ENCODE assay signal across 8 cellular contexts in the genomic region with DNA sequence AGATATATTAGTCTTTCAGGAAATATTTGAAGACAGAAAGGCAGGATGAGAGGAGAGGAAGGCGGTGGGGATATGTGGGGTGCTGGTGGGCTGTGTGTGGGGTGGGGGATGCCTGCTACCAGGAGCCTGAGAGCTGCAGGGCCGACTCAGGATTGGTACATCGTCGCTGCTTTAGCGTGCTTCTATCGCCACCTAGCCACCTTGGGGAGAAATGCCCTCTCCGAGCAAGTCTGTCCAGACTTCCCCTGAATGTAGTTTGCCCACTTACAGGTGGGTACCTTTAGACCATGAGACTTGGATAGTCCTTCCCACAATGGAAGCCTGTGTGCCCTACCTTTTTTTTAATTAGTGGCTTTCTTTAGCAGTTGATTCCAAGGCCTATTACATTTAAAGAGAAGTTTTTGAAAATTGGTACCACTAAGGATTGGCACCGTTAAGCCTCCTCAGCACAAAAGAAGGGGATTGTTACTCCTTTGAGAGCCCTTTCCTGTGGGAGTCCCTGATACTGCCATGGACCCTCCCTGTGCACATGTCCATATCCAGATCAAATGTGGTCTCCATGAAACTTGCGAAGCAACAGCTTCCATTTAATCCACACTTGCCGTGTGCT.
A peak's percentile ranks its signal among the peaks of the same experiment; 100 is the strongest.
DNase-seq lines count a peak whose midpoint lies in the region; FAIRE-seq and TF ChIP-seq lines count a peak whose summit lies in the region.

No MANE protein-coding gene starts in this region.

- no peak overlapping the region for H2AFZ ChIP-seq in astrocyte (ENCODE audit: low read depth, low read length)

- no peak overlapping the region for H3K27ac Mint-ChIP-seq in astrocyte (ENCODE audit: unreplicated experiment)

- no peak overlapping the region for H3K9ac ChIP-seq in astrocyte (ENCODE audit: low read length)

- H3K9me3 Mint-ChIP-seq in astrocyte (ENCODE audit: unreplicated experiment) = no peaks in the 10 kb centered on the region

- no peak for FAIRE-seq in astrocyte (lab: Jason Lieb, UNC)

- H3K36me3 Mint-ChIP-seq in astrocyte (ENCODE audit: low read depth, unreplicated experiment) = no peaks in the 10 kb centered on the region

- no peaks in the 10 kb centered on the region for H3K27me3 ChIP-seq in astrocyte (ENCODE audit: insufficient read depth, low read length)
- peaks cover 0 to 17% (median 0%) of the 10 kb centered on the region in 7 donors for H3K27me3 ChIP-seq in spleen (replicated peaks in 1 of 7)

- DNase-seq in EH (ENCODE audit: low read depth) (peak; percentile 71), HCEC 1CT (peak; percentile 59), NCI-H1105 (lab: John Stamatoyannopoulos, UW) (peak; percentile 22), T-helper 1 cell (peak; percentile 25 to 55 (median 36)), astrocyte (ENCODE audit: low read depth) (no peak), hippocampal formation (lab: John Stamatoyannopoulos, UW) (peak; percentile 30 to 41), spleen (peak; percentile 81), mesenteric fat pad (ENCODE audit: low spot score) (no peak)

- H3K4me2 ChIP-seq in astrocyte (ENCODE audit: low read length) = no peak overlapping the region

- H3K4me1 ChIP-seq in astrocyte (ENCODE audit: insufficient read depth, low read length) (peaks cover 13% of the 10 kb centered on the region), spleen (no peaks in the 10 kb centered on the region)

- H3K36me3 ChIP-seq in astrocyte (ENCODE audit: insufficient read depth, low read length) (no peaks in the 10 kb centered on the region), spleen (no peaks in the 10 kb centered on the region)

- intact Hi-C loops in spleen (cut with DNase I; ENCODE audit: low total_unique reads) = loop anchor here (2.0 kb wide), 1 partner anchor 292 kb away; no protein-coding TSS in a partner anchor

- H3K27me3 Mint-ChIP-seq in astrocyte (ENCODE audit: low read depth, unreplicated experiment) = no peaks in the 10 kb centered on the region

- no peaks in the 10 kb centered on the region for H3K79me2 ChIP-seq in astrocyte (ENCODE audit: insufficient read depth, low read length)

- no peaks in the 10 kb centered on the region for H4K20me1 ChIP-seq in astrocyte (ENCODE audit: insufficient read depth, low read length)

- peaks cover 16% of the 10 kb centered on the region for H3K4me1 Mint-ChIP-seq in astrocyte (ENCODE audit: low read depth, unreplicated experiment)

- H3K4me3 ChIP-seq in astrocyte (ENCODE audit: insufficient read depth, low read depth, low read length) (no peak overlapping the region), spleen (no peak overlapping the region)

- no peaks in the 10 kb centered on the region for H3K9me3 ChIP-seq in astrocyte (ENCODE audit: insufficient read depth, low read depth, low read length)
- no peaks in the 10 kb centered on the region for H3K9me3 ChIP-seq in spleen

- 26 to 29% (median 28%) methylated on average over 10 of the region's 10 CpGs for WGBS in spleen, 5 donors

- H3K27ac ChIP-seq in astrocyte (ENCODE audit: low read depth, low read length) (no peak overlapping the region), spleen (no peak overlapping the region)

- no peak overlapping the region for H3K4me3 Mint-ChIP-seq in astrocyte (ENCODE audit: unreplicated experiment)

- TF ChIP-seq CTCF in astrocyte (IDR thresholded peaks at IDR 0.05; ENCODE audit: insufficient read depth, low read depth, low read length) (peak; percentile 82), spleen (IDR thresholded peaks at IDR 0.05 in 8 of 11, conservative IDR thresholded peaks at IDR 0.05 in 3 of 11) (peak; percentile 18 to 81 (median 74))

- no peak for TF ChIP-seq POLR2A in spleen (IDR thresholded peaks at IDR 0.05)

Comparison
In these comparisons a context has a peak if more than half of its experiments do, and no peak if none do; other contexts are left out.
1. DNase-seq: peak in EH (single experiment), HCEC 1CT (single experiment), NCI-H1105 (single experiment), T-helper 1 cell (5 of 5), hippocampal formation (2 of 2) and spleen (single experiment); none in astrocyte (single experiment) and mesenteric fat pad (single experiment).